Comparison of ENCODE assay signal across 21 cellular contexts in genomic region chr15:66993874-66994696, GRCh38.
"Had no signal": no experiment of that assay in that cellular context is flagged by ENCODE, and none has a peak within 500 bp of the region (broad histone marks: within the 10 kb centered on the region; RNA-seq: fewer than 3 reads in every experiment).

No MANE protein-coding gene starts in this region.

- H3K36me3 ChIP-seq: adrenal gland, left ventricle myocardium inferior, transverse colon had no signal

- FAIRE-seq: astrocyte had no signal

- ATAC-seq: activated CD4-positive, alpha-beta T cell treated with anti-CD3 and anti-CD28 coated beads for 36 hours; activated T-cell treated with anti-CD3 and anti-CD28 coated beads, Interleukin-2, amount 50 U/mL, for 4 hours; mucosa of descending colon; right cardiac atrium; stimulated activated effector memory CD8-positive, alpha-beta T cell treated with anti-CD3 and anti-CD28 coated beads, Interleukin-12 subunit alpha, Interleukin-12 subunit beta, amount 100 ng/mL, for 72 hours had no signal

- DNase-seq: activated B cell treated with CpG ODN at 0.5 μM for 24 hours; activated CD4-positive, alpha-beta T cell treated with anti-CD3 and anti-CD28 coated beads for 36 hours; activated CD4-positive, alpha-beta T cell treated with anti-CD3 and anti-CD28 coated beads, Interleukin-2, amount 50 U/mL, for 48 hours; activated CD8-positive, alpha-beta memory T cell treated with anti-CD3 and anti-CD28 coated beads, Interleukin-2, amount 50 U/mL, for 48 hours; activated naive CD4-positive, alpha-beta T cell; activated T-cell treated with anti-CD3 and anti-CD28 coated beads, Interleukin-2, amount 50 U/mL, for 4 hours; adrenal gland; cerebellar nuclear complex; foreskin fibroblast; left ventricle myocardium inferior; mucosa of descending colon; nephron progenitor cell; right cardiac atrium; stimulated activated CD4-positive, alpha-beta T cell treated with anti-CD3 and anti-CD28 coated beads, Interleukin-1b, Interleukin-23, amount 100 ng/mL, for 48 hours; T-helper 1 cell; T-helper 9 cell; transverse colon had no signal

- H3K4me1 ChIP-seq: adrenal gland, left ventricle myocardium inferior, parathyroid adenoma, transverse colon had no signal

- H3K4me3 ChIP-seq: adrenal gland, coronary artery, left ventricle myocardium inferior, mucosa of descending colon, transverse colon had no signal

- H3K27ac ChIP-seq: adrenal gland, coronary artery, left ventricle myocardium inferior, parathyroid adenoma, transverse colon had no signal

- H3K27me3 ChIP-seq: adrenal gland, transverse colon had no signal

- H3K9me3 ChIP-seq: adrenal gland, mucosa of descending colon, transverse colon had no signal

- H2AFZ ChIP-seq: parathyroid adenoma had no signal

- H3K79me2 ChIP-seq: parathyroid adenoma had no signal

- H3K9ac ChIP-seq: parathyroid adenoma had no signal
